Comparison of ENCODE assay signal across 11 cellular contexts in the genomic region with DNA sequence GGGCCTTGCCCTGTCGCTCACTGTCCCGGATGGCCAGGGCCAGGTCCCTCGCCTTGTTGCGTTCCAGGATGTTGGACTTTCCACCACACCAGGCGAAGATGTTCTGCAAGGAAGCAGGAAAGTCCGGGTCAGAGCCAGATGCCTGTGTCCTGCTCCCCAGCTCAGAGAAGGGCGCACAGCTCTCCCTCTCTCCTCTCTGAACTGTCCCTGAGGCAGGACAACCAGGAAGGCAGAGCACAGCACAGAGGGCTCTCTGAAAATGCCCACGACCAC. TPM values are rescaled to one million over a fixed set of nuclear protein-coding genes. Genes with fewer than 3 reads are reported as not detected.
"Had no signal": no experiment of that assay in that cellular context is flagged by ENCODE, and none has a peak within 500 bp of the region (broad histone marks: within the 10 kb centered on the region; RNA-seq: fewer than 3 reads in every experiment).

No MANE protein-coding gene starts in this region.

- H3K9me3 ChIP-seq: gastroesophageal sphincter, ovary, uterus had no signal

- DNase-seq: activated naive CD4-positive, alpha-beta T cell treated with anti-CD3 and anti-CD28 coated beads for 36 hours; heart right ventricle; stimulated activated CD4-positive, alpha-beta T cell treated with anti-CD3 and anti-CD28 coated beads, Interleukin-2, amount 100 ng/mL, for 48 hours; T-helper 17 cell; uterus had no signal

- H3K4me3 Mint-ChIP-seq: activated naive CD4-positive, alpha-beta T cell treated with anti-CD3 and anti-CD28 coated beads for 36 hours; T-helper 17 cell had no signal

- H3K4me3 ChIP-seq: cardiac muscle cell, gastroesophageal sphincter, heart right ventricle, ovary, uterus had no signal

- H3K27ac ChIP-seq: cardiac muscle cell, gastroesophageal sphincter, heart right ventricle, ovary, uterus had no signal

- H3K27ac Mint-ChIP-seq: activated naive CD4-positive, alpha-beta T cell treated with anti-CD3 and anti-CD28 coated beads for 36 hours; T-helper 17 cell had no signal

- H3K27me3 ChIP-seq: cardiac muscle cell, gastroesophageal sphincter, heart right ventricle, ovary, uterus had no signal

- H3K36me3 ChIP-seq: cardiac muscle cell, ovary, uterus had no signal

- H3K27me3 Mint-ChIP-seq: T-helper 17 cell had no signal

- ATAC-seq: gastroesophageal sphincter, T-helper 17 cell had no signal

RNA-seq across cellular contexts. Expression of a gene that starts 11.0 kb away (rescaled TPM):
- polyA plus RNA-seq: neural cell had no signal

RNA-seq across cellular contexts. Expression of a gene that starts 19.4 kb away (rescaled TPM):
- total RNA-seq: cardiac muscle cell, epithelial cell of proximal tubule, gastroesophageal sphincter, lower leg skin, uterus had no signal
- polyA plus RNA-seq: cardiac muscle cell, neural cell had no signal
